Comparison of ENCODE assay signal across 25 cellular contexts in genomic region chr9:121717141-121717749, GRCh38.
A peak's percentile ranks its signal among the peaks of the same experiment; 100 is the strongest.
DNase-seq lines count a peak whose midpoint lies in the region; ATAC-seq, FAIRE-seq and TF ChIP-seq lines count a peak whose summit lies in the region.
"Had no signal": no experiment of that assay in that cellular context is flagged by ENCODE, and none has a peak within 500 bp of the region (broad histone marks: within the 10 kb centered on the region; RNA-seq: fewer than 3 reads in every experiment).

No MANE protein-coding gene starts in this region.

- DNase-seq in GM23248 (peak; percentile 21), osteoblast (ENCODE audit: insufficient read length, low spot score, missing footprints) (peak; percentile 10), HepG2 (ENCODE audit: low spot score) (no peak), ureter (ENCODE audit: low spot score) (no peak), T-helper 9 cell (no peak)
- no peak for DNase-seq in stimulated activated naive CD4-positive, alpha-beta T cell treated with Interleukin-2 at 50 U/mL for 16 hours (lab: John Stamatoyannopoulos, UW)
- DNase-seq: ACHN; activated B cell treated with CpG ODN at 0.5 μM for 24 hours; activated CD4-positive, alpha-beta T cell treated with anti-CD3 and anti-CD28 coated beads, Interleukin-2, amount 50 U/mL, for 4 hours; activated CD8-positive, alpha-beta memory T cell treated with anti-CD3 and anti-CD28 coated beads, Interleukin-2, amount 50 U/mL, for 48 hours; activated naive CD8-positive, alpha-beta T cell treated with anti-CD3 and anti-CD28 coated beads, Interleukin-2, amount 10 ng/mL, durations not matched to agents 7 days and 5 days; brain microvascular endothelial cell; cortex of kidney; GOT3; NCI-H146; stimulated activated CD4-positive, alpha-beta T cell treated with anti-CD3 and anti-CD28 coated beads, Interleukin-4, amount 100 ng/mL, for 24 hours; stimulated activated naive CD8-positive, alpha-beta T cell treated with anti-CD3 and anti-CD28 coated beads, Interleukin-15, Interleukin-2, amounts not matched to agents 100 U/mL and 50 U/mL, for 24 hours; T1000 had no signal

- H3K9me2 ChIP-seq in GM23248 (ENCODE audit: insufficient read depth), result no peaks in the 10 kb centered on the region

- in situ Hi-C loops in GM23248 (cut with MboI), result no loop called here
- in situ Hi-C loops in HepG2 (cut with HindIII; ENCODE audit: extremely low pct_ligation_motif_present, low pct_unique_long_range_greater_than_20kb), result no loop called here

- H3K4me2 ChIP-seq in GM23248 (ENCODE audit: unreplicated experiment), result no peak overlapping the region
- H3K4me2 ChIP-seq in osteoblast (ENCODE audit: insufficient read depth, low read length), result no peak overlapping the region
- H3K4me2 ChIP-seq in HepG2 (ENCODE audit: low read depth, low read length), result no peak overlapping the region

- whole genome bisulfite sequencing in GM23248 (ENCODE audit: low coverage in 1 of 2, low lambda C conversion rate in 2 of 2, missing lambda C conversion rate in 2 of 2), 2 experiments, result 58 to 62% methylated on average over 15 of the region's 15 CpGs
- 51 to 63% methylated on average over 15 of the region's 15 CpGs for WGBS in esophagus, 2 donors
- 83% methylated on average over 10 of the region's 15 CpGs for WGBS in HepG2 (ENCODE audit: low lambda C conversion rate)

- H3K9ac ChIP-seq in GM23248, result peak overlapping the region; percentile 31; the same call in 1 of the 2 replicates
- H3K9ac ChIP-seq in HepG2 (ENCODE audit: insufficient read depth, low read depth, low read length), result no peak overlapping the region

- TF ChIP-seq EP300 in HepG2 (IDR thresholded peaks at IDR 0.05; ENCODE audit: low read depth in 2 of 2, low read length in 2 of 2) (no peak), HepG2 (CRISPR knock-in tag; IDR thresholded peaks at IDR 0.05; ENCODE audit: borderline replicate concordance) (no peak)

- H3K27ac ChIP-seq in GM23248 (no peak overlapping the region), angular gyrus (ENCODE audit: low read depth, low read length) (peak overlapping the region; percentile 46), esophagus (ENCODE audit: low read depth in 2 of 2, low read length in 1 of 2) (peak overlapping the region; percentile 29 to 64), osteoblast (ENCODE audit: low read depth, low read length) (no peak overlapping the region), HepG2 (ENCODE audit: extremely low read length, insufficient read depth, low read length) (no peak overlapping the region)
- H3K27ac ChIP-seq: brain microvascular endothelial cell, C4-2B had no signal

- no peaks in the 10 kb centered on the region for H3F3A ChIP-seq in GM23248 (ENCODE audit: insufficient read depth)

- no peak for TF ChIP-seq RAD21 in HepG2 (CRISPR knock-in tag; IDR thresholded peaks at IDR 0.05)

- no peak overlapping the region for H3K4me3 ChIP-seq in GM23248
- no peak overlapping the region for H3K4me3 ChIP-seq in esophagus (ENCODE audit: low read depth in 1 of 2, low read length in 2 of 2)
- H3K4me3 ChIP-seq in osteoblast (ENCODE audit: insufficient read depth, low read length), result no peak overlapping the region
- H3K4me3 ChIP-seq in HepG2 (replicated peaks in 1 of 3; ENCODE audit: insufficient read depth in 1 of 3, low read depth in 2 of 3, low read length in 3 of 3), result no peak overlapping the region
- H3K4me3 ChIP-seq: K562, lung had no signal

- TF ChIP-seq POLR2A in HepG2 (IDR thresholded peaks at IDR 0.05; ENCODE audit: insufficient read depth in 1 of 2, low read depth in 2 of 2, low read length in 2 of 2), result no peak

- TF ChIP-seq CTCF in osteoblast (IDR thresholded peaks at IDR 0.05; ENCODE audit: extremely low read depth, low read depth, low read length), result no peak
- no peak for TF ChIP-seq CTCF in HepG2 (CRISPR knock-in tag; IDR thresholded peaks at IDR 0.05)

- H4K20me1 ChIP-seq in GM23248 (ENCODE audit: insufficient read depth), result no peaks in the 10 kb centered on the region
- H4K20me1 ChIP-seq in osteoblast (ENCODE audit: insufficient read depth, low read length), result peaks cover 40% of the 10 kb centered on the region
- H4K20me1 ChIP-seq in HepG2 (ENCODE audit: insufficient read depth, low read length), result no peaks in the 10 kb centered on the region

- peaks cover 29% of the 10 kb centered on the region for H3K79me2 ChIP-seq in GM23248 (ENCODE audit: insufficient read depth)
- peaks cover 23% of the 10 kb centered on the region for H3K79me2 ChIP-seq in osteoblast (ENCODE audit: insufficient read depth, low read length)
- H3K79me2 ChIP-seq in HepG2 (ENCODE audit: insufficient read depth, low read length), result no peaks in the 10 kb centered on the region

- H3K36me3 ChIP-seq in GM23248 (ENCODE audit: low read depth), result no peaks in the 10 kb centered on the region
- H3K36me3 ChIP-seq in esophagus (ENCODE audit: control insufficient read depth in 2 of 2, insufficient read depth in 2 of 2, low read length in 1 of 2), result no peaks in the 10 kb centered on the region
- H3K36me3 ChIP-seq in osteoblast (ENCODE audit: insufficient read depth, low read length), result no peaks in the 10 kb centered on the region
- H3K36me3 ChIP-seq in HepG2 (replicated peaks in 1 of 2; ENCODE audit: control insufficient read depth in 1 of 2, insufficient read depth in 2 of 2, low read length in 2 of 2), result no peaks in the 10 kb centered on the region
- H3K36me3 ChIP-seq: brain microvascular endothelial cell had no signal

- CTCF ChIA-PET in HepG2 (lab: Yijun Ruan, JAX; ENCODE audit: low intra/inter-chr PET ratio, low total read pairs), result no interaction called here

- H3K27me3 ChIP-seq in GM23248 (replicated peaks; ENCODE audit: insufficient read depth) (no peaks in the 10 kb centered on the region), esophagus (ENCODE audit: control insufficient read depth in 1 of 2, insufficient read depth in 2 of 2, low read length in 2 of 2) (no peaks in the 10 kb centered on the region), osteoblast (ENCODE audit: insufficient read depth, low read length) (no peaks in the 10 kb centered on the region), HepG2 (ENCODE audit: control insufficient read depth in 1 of 2, insufficient read depth in 2 of 2, low read length in 2 of 2) (no peaks in the 10 kb centered on the region)
- H3K27me3 ChIP-seq: brain microvascular endothelial cell had no signal

- no peak for ATAC-seq in HepG2
- ATAC-seq: K562; stimulated activated naive CD8-positive, alpha-beta T cell treated with anti-CD3 and anti-CD28 coated beads, Interleukin-15, Interleukin-2, amounts not matched to agents 100 U/mL and 50 U/mL, for 24 hours had no signal

- no peaks in the 10 kb centered on the region for H3K9me3 ChIP-seq in GM23248 (ENCODE audit: low read depth)
- no peaks in the 10 kb centered on the region for H3K9me3 ChIP-seq in esophagus (ENCODE audit: control insufficient read depth in 2 of 2, insufficient read depth in 1 of 2, low read depth in 1 of 2, low read length in 1 of 2)
- H3K9me3 ChIP-seq in osteoblast (ENCODE audit: low read depth, low read length), result no peaks in the 10 kb centered on the region
- H3K9me3 ChIP-seq in HepG2 (ENCODE audit: low read length), result no peaks in the 10 kb centered on the region

- FAIRE-seq in HepG2 (lab: Jason Lieb, UNC), result no peak
- FAIRE-seq: frontal cortex, islet of Langerhans, K562 had no signal

- no TSS peak for BruUV-seq in HepG2 (replicated peaks; lab: Mats Ljungman, UMichigan)

- intact Hi-C loops in HepG2 (cut with micrococcal nuclease; ENCODE audit: unreplicated experiment), result no loop called here

- H2AFZ ChIP-seq in GM23248, result no peak overlapping the region
- H2AFZ ChIP-seq in osteoblast (ENCODE audit: low read length), result no peak overlapping the region
- H2AFZ ChIP-seq in HepG2 (ENCODE audit: low read length), result no peak overlapping the region

- POLR2A ChIA-PET in HepG2 (lab: Yijun Ruan, JAX), result no interaction called here

- H3K4me1 ChIP-seq in GM23248 (ENCODE audit: insufficient read depth), result peaks cover 22% of the 10 kb centered on the region
- peaks cover 6 to 44% of the 10 kb centered on the region in 2 donors for H3K4me1 ChIP-seq in esophagus (ENCODE audit: control insufficient read depth in 2 of 2, insufficient read depth in 2 of 2, low read length in 1 of 2)
- H3K4me1 ChIP-seq in osteoblast (ENCODE audit: insufficient read depth, low read length), result peaks cover 8% of the 10 kb centered on the region
- H3K4me1 ChIP-seq in HepG2 (ENCODE audit: insufficient read depth, low read length), result peaks cover 6% of the 10 kb centered on the region; the same call in 1 of the 2 replicates

TF ChIP-seq in HepG2, 621 proteins besides CTCF, POLR2A, EP300 and RAD21 (continues in another document):
- TF ChIP-seq YEATS2 (CRISPR knock-in tag; IDR thresholded peaks at IDR 0.05; ENCODE audit: borderline replicate concordance) (no peak), PCBP1 (IDR thresholded peaks at IDR 0.05; ENCODE audit: borderline replicate concordance, low read depth, low read length) (no peak)
- TF ChIP-seq, protein P1, sequence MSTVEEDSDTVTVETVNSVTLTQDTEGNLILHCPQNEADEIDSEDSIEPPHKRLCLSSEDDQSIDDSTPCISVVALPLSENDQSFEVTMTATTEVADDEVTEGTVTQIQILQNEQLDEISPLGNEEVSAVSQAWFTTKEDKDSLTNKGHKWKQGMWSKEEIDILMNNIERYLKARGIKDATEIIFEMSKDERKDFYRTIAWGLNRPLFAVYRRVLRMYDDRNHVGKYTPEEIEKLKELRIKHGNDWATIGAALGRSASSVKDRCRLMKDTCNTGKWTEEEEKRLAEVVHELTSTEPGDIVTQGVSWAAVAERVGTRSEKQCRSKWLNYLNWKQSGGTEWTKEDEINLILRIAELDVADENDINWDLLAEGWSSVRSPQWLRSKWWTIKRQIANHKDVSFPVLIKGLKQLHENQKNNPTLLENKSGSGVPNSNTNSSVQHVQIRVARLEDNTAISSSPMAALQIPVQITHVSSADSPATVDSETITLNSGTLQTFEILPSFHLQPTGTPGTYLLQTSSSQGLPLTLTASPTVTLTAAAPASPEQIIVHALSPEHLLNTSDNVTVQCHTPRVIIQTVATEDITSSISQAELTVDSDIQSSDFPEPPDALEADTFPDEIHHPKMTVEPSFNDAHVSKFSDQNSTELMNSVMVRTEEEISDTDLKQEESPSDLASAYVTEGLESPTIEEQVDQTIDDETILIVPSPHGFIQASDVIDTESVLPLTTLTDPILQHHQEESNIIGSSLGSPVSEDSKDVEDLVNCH (CRISPR knock-in tag; IDR thresholded peaks at IDR 0.05), result no peak

Comparison
In these comparisons a context has a peak if more than half of its experiments do, and no peak if none do; other contexts are left out.
1. DNase-seq: peak in GM23248 (single experiment) and osteoblast (single experiment); none in HepG2 (single experiment), ureter (single experiment), stimulated activated naive CD4-positive, alpha-beta T cell treated with Interleukin-2 at 50 U/mL for 16 hours (single experiment) and T-helper 9 cell (single experiment).
2. H3K27ac ChIP-seq: peak in angular gyrus (single experiment) and esophagus (2 of 2); none in GM23248 (single experiment), osteoblast (single experiment) and HepG2 (single experiment).